6 cellular contexts compared by ENCODE assay signal in genomic region chr18:54815086-54815485, GRCh38.
"Had no signal": no experiment of that assay in that cellular context is flagged by ENCODE, and none has a peak within 500 bp of the region (broad histone marks: within the 10 kb centered on the region; RNA-seq: fewer than 3 reads in every experiment).

No MANE protein-coding gene starts in this region.

- H3K4me2 ChIP-seq: GM23338 had no signal

- DNase-seq: H9, HCEC 1CT, IMR-90, KG1 had no signal

- ATAC-seq: GM23338, K562 had no signal

- H2AFZ ChIP-seq: GM23338 had no signal

- H3K4me3 ChIP-seq: GM23338, K562 had no signal
